In genomic region chr7:33649476-33650441, GRCh38 we compare ENCODE assay signal across 16 cellular contexts.
"Had no signal": no experiment of that assay in that cellular context is flagged by ENCODE, and none has a peak within 500 bp of the region (broad histone marks: within the 10 kb centered on the region; RNA-seq: fewer than 3 reads in every experiment).

No MANE protein-coding gene starts in this region.

- H3K9me3 ChIP-seq: esophagus squamous epithelium, right lobe of liver, spleen, stomach, testis had no signal

- H3K4me3 ChIP-seq: cardiac muscle cell, esophagus squamous epithelium, right lobe of liver, spleen, stomach, testis had no signal

- H3K27me3 ChIP-seq: cardiac muscle cell, esophagus squamous epithelium, right lobe of liver, spleen, stomach, testis had no signal

- H3K4me1 ChIP-seq: esophagus squamous epithelium, right lobe of liver, spleen, testis had no signal

- H3K9me3 Mint-ChIP-seq: activated naive CD4-positive, alpha-beta T cell treated with anti-CD3 and anti-CD28 coated beads, Interleukin-2, amount 10 ng/mL, durations not matched to agents 7 days and 5 days had no signal

- H3K27ac Mint-ChIP-seq: activated CD8-positive, alpha-beta memory T cell treated with anti-CD3 and anti-CD28 coated beads, Interleukin-2, amount 10 ng/mL, durations not matched to agents 7 days and 5 days; activated naive CD4-positive, alpha-beta T cell treated with anti-CD3 and anti-CD28 coated beads, Interleukin-2, amount 10 ng/mL, durations not matched to agents 7 days and 5 days; nephron progenitor cell; progenitor cell of endocrine pancreas had no signal

- H3K4me1 Mint-ChIP-seq: activated CD8-positive, alpha-beta memory T cell treated with anti-CD3 and anti-CD28 coated beads, Interleukin-2, amount 10 ng/mL, durations not matched to agents 7 days and 5 days; activated naive CD4-positive, alpha-beta T cell treated with anti-CD3 and anti-CD28 coated beads, Interleukin-2, amount 10 ng/mL, durations not matched to agents 7 days and 5 days had no signal

- ATAC-seq: activated CD8-positive, alpha-beta memory T cell treated with anti-CD3 and anti-CD28 coated beads, Interleukin-2, amount 10 ng/mL, durations not matched to agents 7 days and 5 days; right lobe of liver had no signal

- H3K27ac ChIP-seq: cardiac muscle cell, esophagus squamous epithelium, right lobe of liver, spleen, stomach, testis had no signal

- DNase-seq: activated CD4-positive, alpha-beta T cell treated with anti-CD3 and anti-CD28 coated beads, Interleukin-2, amount 50 U/mL, for 48 hours; activated CD8-positive, alpha-beta memory T cell treated with anti-CD3 and anti-CD28 coated beads, Interleukin-2, amount 10 ng/mL, durations not matched to agents 7 days and 5 days; activated naive CD4-positive, alpha-beta T cell treated with anti-CD3 and anti-CD28 coated beads, Interleukin-2, amount 10 ng/mL, durations not matched to agents 7 days and 5 days; activated T-cell treated with anti-CD3 and anti-CD28 coated beads, Interleukin-2, amount 50 U/mL, for 1 hour; esophagus squamous epithelium; foreskin fibroblast; glutamatergic neuron; hypothalamus; mesenchymal stem cell; nephron progenitor cell; right lobe of liver; spleen; stomach; testis had no signal

- H3K27me3 Mint-ChIP-seq: activated CD8-positive, alpha-beta memory T cell treated with anti-CD3 and anti-CD28 coated beads, Interleukin-2, amount 10 ng/mL, durations not matched to agents 7 days and 5 days; activated naive CD4-positive, alpha-beta T cell treated with anti-CD3 and anti-CD28 coated beads, Interleukin-2, amount 10 ng/mL, durations not matched to agents 7 days and 5 days had no signal

- H3K4me3 Mint-ChIP-seq: activated CD8-positive, alpha-beta memory T cell treated with anti-CD3 and anti-CD28 coated beads, Interleukin-2, amount 10 ng/mL, durations not matched to agents 7 days and 5 days; activated naive CD4-positive, alpha-beta T cell treated with anti-CD3 and anti-CD28 coated beads, Interleukin-2, amount 10 ng/mL, durations not matched to agents 7 days and 5 days; nephron progenitor cell had no signal

- H3K36me3 Mint-ChIP-seq: activated CD8-positive, alpha-beta memory T cell treated with anti-CD3 and anti-CD28 coated beads, Interleukin-2, amount 10 ng/mL, durations not matched to agents 7 days and 5 days; activated naive CD4-positive, alpha-beta T cell treated with anti-CD3 and anti-CD28 coated beads, Interleukin-2, amount 10 ng/mL, durations not matched to agents 7 days and 5 days had no signal
